ENCODE assay signal across 6 cellular contexts in the genomic region with DNA sequence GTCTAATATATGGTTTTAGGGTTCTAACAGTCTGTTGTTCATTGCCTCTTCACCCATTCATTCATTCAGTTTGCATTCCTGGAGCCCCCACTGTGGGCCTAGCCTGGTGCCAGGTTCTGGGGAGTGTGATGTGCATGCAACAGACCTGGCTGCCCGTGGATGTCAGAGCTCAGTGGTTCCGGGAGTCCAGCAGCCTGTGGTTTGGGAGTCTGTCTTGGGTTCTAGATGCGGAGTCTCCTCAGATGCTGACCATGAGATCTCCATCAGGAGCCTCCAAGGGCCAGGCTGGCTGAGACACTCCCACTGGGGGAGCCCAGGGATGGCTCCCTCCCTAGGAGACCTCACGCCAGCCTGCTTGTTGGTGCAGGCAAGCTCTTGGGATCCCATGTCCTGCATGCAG.
"Had no signal": no experiment of that assay in that cellular context is flagged by ENCODE, and none has a peak within 500 bp of the region (broad histone marks: within the 10 kb centered on the region; RNA-seq: fewer than 3 reads in every experiment).

No MANE protein-coding gene starts in this region.

- H3K4me1 ChIP-seq: HAP-1 had no signal

- H3K9ac ChIP-seq: GM23248 had no signal

- H3K4me3 ChIP-seq: GM23248, HAP-1 had no signal

- H3K27ac ChIP-seq: GM23248, HL-60 had no signal

- H3K36me3 ChIP-seq: HAP-1 had no signal

- H3K9me3 ChIP-seq: HAP-1 had no signal

- DNase-seq: GM23248, GOT3, HFFc6, KBM-7 had no signal
